Comparison of ENCODE assay signal across 8 cellular contexts in genomic region chr19:43668406-43669158, GRCh38. TPM values are rescaled to one million over a fixed set of nuclear protein-coding genes. Genes with fewer than 3 reads are reported as not detected.
DNase-seq lines count a peak whose midpoint lies in the region; ATAC-seq and TF ChIP-seq lines count a peak whose summit lies in the region.

No MANE protein-coding gene starts in this region.

- H3K4me2 ChIP-seq in BLaER1 = peak overlapping the region; percentile 93

- H3K9me3 ChIP-seq in BLaER1 = no peaks in the 10 kb centered on the region
- H3K9me3 ChIP-seq in duodenal mucosa (ENCODE audit: control insufficient read depth in 1 of 2, low read length in 2 of 2) = no peaks in the 10 kb centered on the region

- POLR2A ChIA-PET in activated CD4-positive, alpha-beta memory T cell treated with anti-CD3 and anti-CD28 coated beads, Interleukin-2, amount 10 ng/mL, durations not matched to agents 7 days and 5 days (lab: Charles Lee) = interaction anchor here (0.6 to 2.8 kb wide), 13 partner anchors 9 to 1332 kb away, joined by 3 to 27 read pairs (median 3); partner anchors contain the start of genes KCNN4, PHLDB3, SMG9 and ZNF45

- H3K4me3 Mint-ChIP-seq in activated CD4-positive, alpha-beta memory T cell treated with anti-CD3 and anti-CD28 coated beads, Interleukin-2, amount 10 ng/mL, durations not matched to agents 7 days and 5 days = peak overlapping the region; percentile 79

- H3K9ac ChIP-seq in BLaER1 = peak overlapping the region; percentile 80
- H3K9ac ChIP-seq in duodenal mucosa (ENCODE audit: low read depth in 1 of 2, low read length in 2 of 2) = peak overlapping the region; percentile 65 to 80

- peak; percentile 100 for DNase-seq in NCI-H69 (lab: John Stamatoyannopoulos, UW)
- peak; percentile 99 for DNase-seq in activated CD4-positive, alpha-beta memory T cell treated with anti-CD3 and anti-CD28 coated beads, Interleukin-2, amount 10 ng/mL, durations not matched to agents 7 days and 5 days
- peak; percentile 100 for DNase-seq in lower leg skin (ENCODE audit: low spot score in 2 of 2)
- peak; percentile 93 to 94 for DNase-seq in stimulated activated CD4-positive, alpha-beta T cell treated with anti-CD3 and anti-CD28 coated beads, Interleukin-4, amount 100 ng/mL, for 4 hours

- peak in 1 of 2 donors; percentile 65 for TF ChIP-seq POLR2A in lower leg skin (IDR thresholded peaks at IDR 0.05)

- peak; percentile 85 for ATAC-seq in GM19328 (IDR thresholded peaks at IDR 0.05; ENCODE audit: unreplicated experiment)
- ATAC-seq in HG03469 (IDR thresholded peaks at IDR 0.05; ENCODE audit: unreplicated experiment) = peak; percentile 74

- no peak for TF ChIP-seq CTCF in lower leg skin (IDR thresholded peaks at IDR 0.05)

- WGBS in lower leg skin, 2 donors = 1% methylated on average over 47 of the region's 47 CpGs

- CTCF ChIA-PET in activated CD4-positive, alpha-beta memory T cell treated with anti-CD3 and anti-CD28 coated beads, Interleukin-2, amount 10 ng/mL, durations not matched to agents 7 days and 5 days (lab: Charles Lee) = interaction anchor here (0.6 to 3.1 kb wide), 58 partner anchors 9 to 832 kb away, joined by 3 to 30 read pairs (median 5); partner anchors contain the start of genes IRGQ, KCNN4, SMG9 and ZNF180

- H3K4me1 ChIP-seq in BLaER1 (peaks cover 53% of the 10 kb centered on the region), duodenal mucosa (ENCODE audit: control insufficient read depth in 1 of 2, insufficient read depth in 2 of 2, low read length in 2 of 2) (peaks cover 11 to 34% of the 10 kb centered on the region in 2 donors)

- H3K27ac ChIP-seq in BLaER1 (peak overlapping the region; percentile 80), duodenal mucosa (ENCODE audit: low read depth, low read length) (peak overlapping the region; percentile 79)

- H3K9me3 Mint-ChIP-seq in activated CD4-positive, alpha-beta memory T cell treated with anti-CD3 and anti-CD28 coated beads, Interleukin-2, amount 10 ng/mL, durations not matched to agents 7 days and 5 days = no peaks in the 10 kb centered on the region

- H3K36me3 ChIP-seq in BLaER1 = peaks cover 28% of the 10 kb centered on the region
- peaks cover 0 to 15% of the 10 kb centered on the region in 2 donors for H3K36me3 ChIP-seq in duodenal mucosa (ENCODE audit: control insufficient read depth in 1 of 2, insufficient read depth in 2 of 2, low read length in 2 of 2)

- H4K20me1 ChIP-seq in BLaER1 = peaks cover 8% of the 10 kb centered on the region; the same call in 1 of the 2 replicates

- H3K4me1 Mint-ChIP-seq in activated CD4-positive, alpha-beta memory T cell treated with anti-CD3 and anti-CD28 coated beads, Interleukin-2, amount 10 ng/mL, durations not matched to agents 7 days and 5 days = peaks cover 49% of the 10 kb centered on the region

- peak overlapping the region; percentile 77 for H3K4me3 ChIP-seq in BLaER1
- peak overlapping the region; percentile 66 to 67 for H3K4me3 ChIP-seq in duodenal mucosa (ENCODE audit: low read depth in 1 of 2, low read length in 2 of 2)
- peak overlapping the region; percentile 46 for H3K4me3 ChIP-seq in lower leg skin (ENCODE audit: low read depth, poor library complexity, severe bottlenecking)

- intact Hi-C loops in lower leg skin (cut with DNase I; ENCODE audit: low total_unique reads) = no loop called here

- peaks cover 39% of the 10 kb centered on the region for H3K36me3 Mint-ChIP-seq in activated CD4-positive, alpha-beta memory T cell treated with anti-CD3 and anti-CD28 coated beads, Interleukin-2, amount 10 ng/mL, durations not matched to agents 7 days and 5 days (ENCODE audit: low read depth)

- peaks cover 10% of the 10 kb centered on the region for H3K27me3 Mint-ChIP-seq in activated CD4-positive, alpha-beta memory T cell treated with anti-CD3 and anti-CD28 coated beads, Interleukin-2, amount 10 ng/mL, durations not matched to agents 7 days and 5 days

- peak overlapping the region; percentile 55 for H3K27ac Mint-ChIP-seq in activated CD4-positive, alpha-beta memory T cell treated with anti-CD3 and anti-CD28 coated beads, Interleukin-2, amount 10 ng/mL, durations not matched to agents 7 days and 5 days

- no peaks in the 10 kb centered on the region for H3K27me3 ChIP-seq in BLaER1
- H3K27me3 ChIP-seq in duodenal mucosa (ENCODE audit: control insufficient read depth in 1 of 2, insufficient read depth in 2 of 2, low read length in 2 of 2) = no peaks in the 10 kb centered on the region

RNA-seq across cellular contexts. Expression of gene PLAUR, which starts 1.4 kb away (rescaled TPM):
- 10 to 100 TPM; 29.2 to 29.3 TPM for total RNA-seq in activated CD4-positive, alpha-beta memory T cell treated with anti-CD3 and anti-CD28 coated beads, Interleukin-2, amount 10 ng/mL, durations not matched to agents 7 days and 5 days
- 10 to 100 TPM in 1 of 4 donors, 1 to 10 TPM in 3; 4.1 to 11.1 (median 9.0) TPM for total RNA-seq in lower leg skin

RNA-seq across cellular contexts. Expression of gene CADM4, which starts 28.9 kb away (rescaled TPM):
- total RNA-seq in activated CD4-positive, alpha-beta memory T cell treated with anti-CD3 and anti-CD28 coated beads, Interleukin-2, amount 10 ng/mL, durations not matched to agents 7 days and 5 days = under 1 TPM; 0.43 to 0.60 TPM
- 10 to 100 TPM; 22.3 to 56.0 (median 29.6) TPM for total RNA-seq in lower leg skin

RNA-seq across cellular contexts. Expression of gene IRGC, which starts 47.3 kb away (rescaled TPM):
- total RNA-seq in activated CD4-positive, alpha-beta memory T cell treated with anti-CD3 and anti-CD28 coated beads, Interleukin-2, amount 10 ng/mL, durations not matched to agents 7 days and 5 days = not detected
- not detected for total RNA-seq in lower leg skin

RNA-seq across cellular contexts. Expression of gene ZNF428, which starts 49.2 kb away (rescaled TPM):
- total RNA-seq in activated CD4-positive, alpha-beta memory T cell treated with anti-CD3 and anti-CD28 coated beads, Interleukin-2, amount 10 ng/mL, durations not matched to agents 7 days and 5 days = 10 to 100 TPM; 19.7 to 20.6 TPM
- total RNA-seq in lower leg skin = 10 to 100 TPM in 3 of 4 donors, 1 to 10 TPM in 1; 5.3 to 27.3 (median 15.1) TPM

RNA-seq across cellular contexts. Expression of gene SRRM5, which starts 56.7 kb away (rescaled TPM):
- under 1 TPM; 0.28 to 0.45 TPM for total RNA-seq in activated CD4-positive, alpha-beta memory T cell treated with anti-CD3 and anti-CD28 coated beads, Interleukin-2, amount 10 ng/mL, durations not matched to agents 7 days and 5 days
- under 1 TPM; 0.15 to 0.27 (median 0.17) TPM for total RNA-seq in lower leg skin

Comparison
In these comparisons a context has a peak if more than half of its experiments do, and no peak if none do; other contexts are left out.
1. Peak in every context shown above with its lines: DNase-seq, ATAC-seq, H3K4me3 ChIP-seq and H3K27ac ChIP-seq.
2. RNA of gene CADM4, which starts 28.9 kb away (total RNA-seq): 22.3 to 56.0 TPM in lower leg skin; 0.43 to 0.60 TPM in activated CD4-positive, alpha-beta memory T cell treated with anti-CD3 and anti-CD28 coated beads, Interleukin-2, amount 10 ng/mL, durations not matched to agents 7 days and 5 days; every median in the first group is over 10 times any median in the second.